ENCODE assay signal across 14 cellular contexts in the genomic region with DNA sequence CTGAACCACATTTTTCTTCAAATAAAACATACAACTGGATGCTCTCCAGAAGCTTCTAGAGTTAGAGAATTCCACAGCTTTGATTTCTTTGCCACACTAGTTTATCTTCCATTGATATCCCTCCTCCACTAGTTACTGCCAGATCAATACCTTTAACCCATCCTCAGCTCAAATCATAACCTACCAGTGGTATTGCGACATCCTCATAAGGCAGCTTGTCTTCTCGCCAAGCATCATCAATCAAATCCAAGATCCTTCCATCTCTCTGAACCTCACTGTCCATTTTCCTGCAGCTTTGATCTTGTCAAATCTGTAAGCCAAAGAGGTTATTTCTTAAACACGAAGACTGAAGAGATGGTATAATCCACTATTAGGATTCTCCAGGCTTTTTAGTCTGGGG. TPM values are rescaled to one million over a fixed set of nuclear protein-coding genes. Genes with fewer than 3 reads are reported as not detected.
DNase-seq lines count a peak whose midpoint lies in the region; ATAC-seq and TF ChIP-seq lines count a peak whose summit lies in the region.
"Had no signal": no experiment of that assay in that cellular context is flagged by ENCODE, and none has a peak within 500 bp of the region (broad histone marks: within the 10 kb centered on the region; RNA-seq: fewer than 3 reads in every experiment).

No MANE protein-coding gene starts in this region.

- DNase-seq in CD8-positive, alpha-beta T cell: no peak
- DNase-seq in PC-3 (no peak), epithelial cell of prostate (ENCODE audit: low read depth, low spot score) (no peak), NCI-H1417 treated with DMSO at 0.1 percent for 48 hours (lab: John Stamatoyannopoulos, UW) (no peak), thyroid gland (no peak)
- DNase-seq: amygdala; mucosa of descending colon; NCI-H2171; right cardiac atrium; stimulated activated naive CD4-positive, alpha-beta T cell treated with Interleukin-2 at 50 U/mL for 16 hours; WERI-Rb-1 had no signal

- H3K79me2 ChIP-seq in PC-3 (ENCODE audit: low read length): peaks cover 43% of the 10 kb centered on the region

- H3K9me3 Mint-ChIP-seq in CD8-positive, alpha-beta T cell: no peaks in the 10 kb centered on the region

- H3K27me3 ChIP-seq in CD8-positive, alpha-beta T cell (ENCODE audit: insufficient read depth, low read length): no peaks in the 10 kb centered on the region
- H3K27me3 ChIP-seq in PC-3 (ENCODE audit: low read length) (no peaks in the 10 kb centered on the region), skeletal muscle tissue (ENCODE audit: control insufficient read depth in 3 of 3, insufficient read depth in 3 of 3, low read length in 3 of 3) (no peaks in the 10 kb centered on the region), thyroid gland (no peaks in the 10 kb centered on the region)
- H3K27me3 ChIP-seq: MG63 had no signal

- CTCF ChIA-PET in CD8-positive, alpha-beta T cell (lab: Charles Lee): interaction anchor here (1.2 to 6.2 kb wide), 3 partner anchors 8 to 266 kb away, joined by 3 to 71 read pairs (median 3); no protein-coding TSS in a partner anchor
- CTCF ChIA-PET in PC-3 (lab: Charles Lee): interaction anchor here (0.6 kb wide), 1 partner anchor 10 kb away, joined by 21 read pairs; no protein-coding TSS in a partner anchor

- H3K4me2 ChIP-seq in PC-3 (ENCODE audit: low read length): peak overlapping the region; percentile 62

- H3K27me3 Mint-ChIP-seq in CD8-positive, alpha-beta T cell (ENCODE audit: low read depth): no peaks in the 10 kb centered on the region

- H4K20me1 ChIP-seq in PC-3 (ENCODE audit: low read length): no peaks in the 10 kb centered on the region

- peak overlapping the region; percentile 60 for H3K27ac Mint-ChIP-seq in CD8-positive, alpha-beta T cell

- no peak overlapping the region for H3K27ac ChIP-seq in CD8-positive, alpha-beta T cell (ENCODE audit: low read depth, low read length)
- H3K27ac ChIP-seq in PC-3 (ENCODE audit: low read length) (peak overlapping the region; percentile 75), epithelial cell of prostate (peak overlapping the region; percentile 94), skeletal muscle tissue (ENCODE audit: low read depth, low read length) (peak overlapping the region; percentile 57), thyroid gland (no peak overlapping the region)
- H3K27ac ChIP-seq: WERI-Rb-1 had no signal

- BruUV-seq in PC-3 (replicated peaks; lab: Mats Ljungman, UMichigan): no TSS peak

- no peak for TF ChIP-seq POLR2A in thyroid gland (IDR thresholded peaks at IDR 0.05)

- H3K36me3 ChIP-seq in CD8-positive, alpha-beta T cell (ENCODE audit: insufficient read depth, low read length): peaks cover 39% of the 10 kb centered on the region
- H3K36me3 ChIP-seq in PC-3 (ENCODE audit: low read depth, low read length): peaks cover 10% of the 10 kb centered on the region
- H3K36me3 ChIP-seq in skeletal muscle tissue (ENCODE audit: control insufficient read depth in 3 of 3, insufficient read depth in 3 of 3, low read length in 3 of 3): peaks cover 31 to 34% (median 33%) of the 10 kb centered on the region in 3 donors
- peaks cover 12 to 26% of the 10 kb centered on the region in 2 donors for H3K36me3 ChIP-seq in thyroid gland

- 96 to 97% methylated on average over 3 of the region's 3 CpGs for WGBS in thyroid gland, 2 donors

- POLR2A ChIA-PET in CD8-positive, alpha-beta T cell (lab: Charles Lee): no interaction called here
- POLR2A ChIA-PET in PC-3 (lab: Charles Lee; ENCODE audit: unreplicated experiment): interaction anchor here (0.7 kb wide), 1 partner anchor 110 kb away, joined by 3 read pairs; no protein-coding TSS in a partner anchor

- H3K9ac ChIP-seq in PC-3 (ENCODE audit: low read length): no peak overlapping the region
- H3K9ac ChIP-seq in skeletal muscle tissue (ENCODE audit: low read depth in 1 of 3, low read length in 3 of 3): no peak overlapping the region

- no peak overlapping the region for H3K4me3 Mint-ChIP-seq in CD8-positive, alpha-beta T cell

- no peak overlapping the region for H3K4me3 ChIP-seq in CD8-positive, alpha-beta T cell (ENCODE audit: low read depth, low read length)
- H3K4me3 ChIP-seq in PC-3 (ENCODE audit: low read length) (no peak overlapping the region), skeletal muscle tissue (ENCODE audit: low read length in 3 of 3) (no peak overlapping the region), thyroid gland (replicated peaks in 1 of 3) (no peak overlapping the region)
- H3K4me3 ChIP-seq: mucosa of descending colon had no signal

- H3K4me1 Mint-ChIP-seq in CD8-positive, alpha-beta T cell (ENCODE audit: low read depth): peaks cover 42% of the 10 kb centered on the region

- intact Hi-C loops in CD8-positive, alpha-beta T cell (cut with DNase I, micrococcal nuclease): loop anchor here (5.0 to 10.0 kb wide), 5 partner anchors 555 to 1828 kb away; a partner anchor contains a TSS
- intact Hi-C loops in PC-3 (cut with micrococcal nuclease): no loop called here
- intact Hi-C loops in thyroid gland (cut with DNase I): no loop called here

- no peaks in the 10 kb centered on the region for H3K9me3 ChIP-seq in CD8-positive, alpha-beta T cell (ENCODE audit: low read length)
- H3K9me3 ChIP-seq in PC-3 (ENCODE audit: low read length): no peaks in the 10 kb centered on the region
- no peaks in the 10 kb centered on the region for H3K9me3 ChIP-seq in skeletal muscle tissue (ENCODE audit: control insufficient read depth in 3 of 3, low read length in 3 of 3)
- no peaks in the 10 kb centered on the region for H3K9me3 ChIP-seq in thyroid gland
- H3K9me3 ChIP-seq: MG63, mucosa of descending colon had no signal

- no peak overlapping the region for H2AFZ ChIP-seq in PC-3 (ENCODE audit: low read length)

- H3F3A ChIP-seq in PC-3 (ENCODE audit: low read length, unreplicated experiment): no peaks in the 10 kb centered on the region

- no peaks in the 10 kb centered on the region for H3K9me2 ChIP-seq in PC-3 (replicated peaks; ENCODE audit: low read length)

- no peak for ATAC-seq in CD8-positive, alpha-beta T cell
- no peak for ATAC-seq in PC-3
- ATAC-seq in GM18519 (IDR thresholded peaks at IDR 0.05; ENCODE audit: low FRiP score, unreplicated experiment): no peak
- ATAC-seq: mucosa of descending colon, right cardiac atrium had no signal

- peaks cover 34% of the 10 kb centered on the region for H3K4me1 ChIP-seq in CD8-positive, alpha-beta T cell (ENCODE audit: insufficient read depth, low read length)
- H3K4me1 ChIP-seq in PC-3 (ENCODE audit: insufficient read depth, low read length) (peaks cover 31% of the 10 kb centered on the region), skeletal muscle tissue (ENCODE audit: control insufficient read depth in 3 of 3, insufficient read depth in 3 of 3, low read length in 3 of 3) (peaks cover 16 to 52% (median 28%) of the 10 kb centered on the region in 3 donors), thyroid gland (peaks cover 20 to 42% of the 10 kb centered on the region in 2 donors)

- peaks cover 63% of the 10 kb centered on the region for H3K36me3 Mint-ChIP-seq in CD8-positive, alpha-beta T cell

- no peak for TF ChIP-seq CTCF in CD8-positive, alpha-beta T cell (IDR thresholded peaks at IDR 0.05)
- no peak for TF ChIP-seq CTCF in PC-3 (conservative IDR thresholded peaks at IDR 0.05; ENCODE audit: low read depth, low read length)
- no peak for TF ChIP-seq CTCF in thyroid gland (IDR thresholded peaks at IDR 0.05)

RNA-seq across cellular contexts. Expression of a gene that starts 3.2 kb away (rescaled TPM):
- 10 to 100 TPM; 15.5 to 15.9 TPM for total RNA-seq in CD8-positive, alpha-beta T cell
- total RNA-seq in PC-3 (2014; rRNA removed) (19.3 and 21.0 TPM in 2 replicates), skeletal muscle tissue (38.6 TPM), thyroid gland (100 to 1,000 TPM in 2 of 4 donors, 10 to 100 TPM in 2; 60.1 to 112 (median 93.5) TPM)

RNA-seq across cellular contexts. Expression of a gene that starts 3.2 kb away (rescaled TPM):
- total RNA-seq in CD8-positive, alpha-beta T cell: 10 to 100 TPM; 14.6 to 16.9 TPM
- total RNA-seq in PC-3 (2014; rRNA removed) (15.4 and 38.1 TPM in 2 replicates), skeletal muscle tissue (60.5 TPM), thyroid gland (10 to 100 TPM; 21.3 to 26.5 (median 24.3) TPM)

Comparison
In these comparisons a context has a peak if more than half of its experiments do, and no peak if none do; other contexts are left out.
1. H3K27ac ChIP-seq: peak in PC-3 (single experiment), epithelial cell of prostate (single experiment) and skeletal muscle tissue (single experiment); none in CD8-positive, alpha-beta T cell (single experiment) and thyroid gland (0 of 3).
2. intact Hi-C loops: an anchor here in CD8-positive, alpha-beta T cell (5.0 to 10.0 kb wide); none called in PC-3 and thyroid gland.